In genomic region chrX:15820106-15821073, GRCh38 we compare ENCODE assay signal across 14 cellular contexts. TPM values are rescaled to one million over a fixed set of nuclear protein-coding genes. Genes with fewer than 3 reads are reported as not detected.
A peak's percentile ranks its signal among the peaks of the same experiment; 100 is the strongest.
DNase-seq lines count a peak whose midpoint lies in the region; ATAC-seq and TF ChIP-seq lines count a peak whose summit lies in the region.
"Had no signal": no experiment of that assay in that cellular context is flagged by ENCODE, and none has a peak within 500 bp of the region (broad histone marks: within the 10 kb centered on the region; RNA-seq: fewer than 3 reads in every experiment).

No MANE protein-coding gene starts in this region.

- ATAC-seq in activated CD4-positive, alpha-beta T cell treated with anti-CD3 and anti-CD28 coated beads for 36 hours = peak; percentile 70
- no peak for ATAC-seq in GM23338
- peak; percentile 68 for ATAC-seq in activated T-helper 17 cell treated with anti-CD3 and anti-CD28 coated beads, Interleukin-2, amount 50 U/mL, for 72 hours (replicated peaks)
- no peak for ATAC-seq in natural killer cell
- ATAC-seq: A549; heart right ventricle; stimulated activated memory B cell treated with anti-CD40 and anti-IgM and Interleukin-4, amounts not matched to agents 10 μg/mL and 1 μg/mL and 100 μg/mL, for 72 hours had no signal

- H3K4me3 Mint-ChIP-seq in activated CD4-positive, alpha-beta T cell treated with anti-CD3 and anti-CD28 coated beads for 36 hours = no peak overlapping the region
- H3K4me3 Mint-ChIP-seq in GM23338 = no peak overlapping the region
- peak overlapping the region; percentile 9 for H3K4me3 Mint-ChIP-seq in activated T-helper 17 cell treated with anti-CD3 and anti-CD28 coated beads, Interleukin-2, amount 50 U/mL, for 72 hours
- no peak overlapping the region for H3K4me3 Mint-ChIP-seq in natural killer cell
- H3K4me3 Mint-ChIP-seq: brain; stimulated activated memory B cell treated with anti-CD40 and anti-IgM and Interleukin-4, amounts not matched to agents 10 μg/mL and 1 μg/mL and 100 μg/mL, for 72 hours had no signal

- no peaks in the 10 kb centered on the region for H3K9me3 Mint-ChIP-seq in activated CD4-positive, alpha-beta T cell treated with anti-CD3 and anti-CD28 coated beads for 36 hours (ENCODE audit: low read depth)
- H3K9me3 Mint-ChIP-seq in GM23338 (no peaks in the 10 kb centered on the region), natural killer cell (no peaks in the 10 kb centered on the region)
- H3K9me3 Mint-ChIP-seq in activated T-helper 17 cell treated with anti-CD3 and anti-CD28 coated beads, Interleukin-2, amount 50 U/mL, for 72 hours = no peaks in the 10 kb centered on the region
- H3K9me3 Mint-ChIP-seq: brain; stimulated activated memory B cell treated with anti-CD40 and anti-IgM and Interleukin-4, amounts not matched to agents 10 μg/mL and 1 μg/mL and 100 μg/mL, for 72 hours had no signal

- TF ChIP-seq CTCF in GM23338 (conservative IDR thresholded peaks at IDR 0.05; ENCODE audit: low read depth in 2 of 2) (no peak), natural killer cell (IDR thresholded peaks at IDR 0.05) (no peak)

- DNase-seq in activated CD4-positive, alpha-beta T cell treated with anti-CD3 and anti-CD28 coated beads for 36 hours = peak; percentile 33
- DNase-seq in activated CD4-positive, alpha-beta T cell treated with anti-CD3 and anti-CD28 coated beads, Interleukin-2, amount 50 U/mL, for 4 hours = no peak
- DNase-seq in GM23338 (ENCODE audit: low spot score) (no peak), natural killer cell (no peak), NCI-H1694 treated with DMSO at 0.1 percent for 48 hours (lab: John Stamatoyannopoulos, UW) (no peak), SKM-1 (lab: John Stamatoyannopoulos, UW; ENCODE audit: unreplicated experiment) (no peak), NCI-H2196 (lab: John Stamatoyannopoulos, UW; ENCODE audit: unreplicated experiment) (no peak)
- DNase-seq: heart right ventricle, midbrain had no signal

- no peak overlapping the region for H3K4me3 ChIP-seq in GM23338
- H3K4me3 ChIP-seq: A549, heart right ventricle, skin epidermis had no signal

- no peaks in the 10 kb centered on the region for H3F3A ChIP-seq in GM23338 (replicated peaks; ENCODE audit: low read depth)

- CTCF ChIA-PET in activated CD4-positive, alpha-beta T cell treated with anti-CD3 and anti-CD28 coated beads for 36 hours (lab: Charles Lee) = no interaction called here

- peak overlapping the region; percentile 58 for H3K27ac Mint-ChIP-seq in activated CD4-positive, alpha-beta T cell treated with anti-CD3 and anti-CD28 coated beads for 36 hours
- H3K27ac Mint-ChIP-seq in GM23338 (peak overlapping the region; percentile 71), natural killer cell (peak overlapping the region; percentile 2 to 41)
- H3K27ac Mint-ChIP-seq in activated T-helper 17 cell treated with anti-CD3 and anti-CD28 coated beads, Interleukin-2, amount 50 U/mL, for 72 hours = peak overlapping the region; percentile 29
- H3K27ac Mint-ChIP-seq: stimulated activated memory B cell treated with anti-CD40 and anti-IgM and Interleukin-4, amounts not matched to agents 10 μg/mL and 1 μg/mL and 100 μg/mL, for 72 hours had no signal

- peaks cover 36% of the 10 kb centered on the region for H3K36me3 Mint-ChIP-seq in activated CD4-positive, alpha-beta T cell treated with anti-CD3 and anti-CD28 coated beads for 36 hours (ENCODE audit: low read depth)
- H3K36me3 Mint-ChIP-seq in GM23338 (ENCODE audit: low read depth) = peaks cover 45% of the 10 kb centered on the region
- H3K36me3 Mint-ChIP-seq in activated T-helper 17 cell treated with anti-CD3 and anti-CD28 coated beads, Interleukin-2, amount 50 U/mL, for 72 hours (ENCODE audit: low read depth) = peaks cover 76% of the 10 kb centered on the region
- H3K36me3 Mint-ChIP-seq in natural killer cell = peaks cover 10% of the 10 kb centered on the region

- H3K9me2 ChIP-seq in GM23338 (ENCODE audit: insufficient read depth) = no peaks in the 10 kb centered on the region

- intact Hi-C loops in activated CD4-positive, alpha-beta T cell treated with anti-CD3 and anti-CD28 coated beads for 36 hours (cut with DNase I, micrococcal nuclease) = loop anchor here in 1 of 2 experiments (1.0 kb wide), 1 partner anchor 35 kb away; no protein-coding TSS in a partner anchor
- intact Hi-C loops in natural killer cell (cut with micrococcal nuclease) = no loop called here

- no peaks in the 10 kb centered on the region for H3K27me3 Mint-ChIP-seq in activated CD4-positive, alpha-beta T cell treated with anti-CD3 and anti-CD28 coated beads for 36 hours
- H3K27me3 Mint-ChIP-seq in GM23338 (ENCODE audit: insufficient read depth, low read depth, poor library complexity) (peaks cover 2% of the 10 kb centered on the region), natural killer cell (ENCODE audit: low read depth in 2 of 2) (no peaks in the 10 kb centered on the region)
- no peaks in the 10 kb centered on the region for H3K27me3 Mint-ChIP-seq in activated T-helper 17 cell treated with anti-CD3 and anti-CD28 coated beads, Interleukin-2, amount 50 U/mL, for 72 hours
- H3K27me3 Mint-ChIP-seq: stimulated activated memory B cell treated with anti-CD40 and anti-IgM and Interleukin-4, amounts not matched to agents 10 μg/mL and 1 μg/mL and 100 μg/mL, for 72 hours had no signal

- H4K20me1 ChIP-seq in GM23338 (replicated peaks; ENCODE audit: insufficient read depth) = no peaks in the 10 kb centered on the region

- H3K4me2 ChIP-seq in GM23338 = no peak overlapping the region
- H3K4me2 ChIP-seq: A549 had no signal

- POLR2A ChIA-PET in activated CD4-positive, alpha-beta T cell treated with anti-CD3 and anti-CD28 coated beads for 36 hours (lab: Charles Lee) = no interaction called here

- no peaks in the 10 kb centered on the region for H3K27me3 ChIP-seq in GM23338 (ENCODE audit: insufficient read depth)
- H3K27me3 ChIP-seq: heart right ventricle had no signal

- no peak overlapping the region for H2AFZ ChIP-seq in GM23338

- peaks cover 12% of the 10 kb centered on the region for H3K4me1 ChIP-seq in GM23338 (ENCODE audit: insufficient read depth)
- H3K4me1 ChIP-seq: A549 had no signal

- no peaks in the 10 kb centered on the region for H3K79me2 ChIP-seq in GM23338 (replicated peaks; ENCODE audit: insufficient read depth)

- peaks cover 7% of the 10 kb centered on the region; the same call in 1 of the 2 replicates for H3K36me3 ChIP-seq in GM23338 (ENCODE audit: insufficient read depth)

- H3K4me1 Mint-ChIP-seq in activated CD4-positive, alpha-beta T cell treated with anti-CD3 and anti-CD28 coated beads for 36 hours = peaks cover 31% of the 10 kb centered on the region
- peaks cover 23% of the 10 kb centered on the region for H3K4me1 Mint-ChIP-seq in GM23338
- H3K4me1 Mint-ChIP-seq in activated T-helper 17 cell treated with anti-CD3 and anti-CD28 coated beads, Interleukin-2, amount 50 U/mL, for 72 hours = peaks cover 18% of the 10 kb centered on the region
- peaks cover 15 to 20% of the 10 kb centered on the region in 2 donors for H3K4me1 Mint-ChIP-seq in natural killer cell
- H3K4me1 Mint-ChIP-seq: brain; stimulated activated memory B cell treated with anti-CD40 and anti-IgM and Interleukin-4, amounts not matched to agents 10 μg/mL and 1 μg/mL and 100 μg/mL, for 72 hours had no signal

- no peak overlapping the region for H3K27ac ChIP-seq in GM23338 (ENCODE audit: low read depth)
- H3K27ac ChIP-seq: A549, heart right ventricle, skin epidermis had no signal

TF ChIP-seq in GM23338, 12 proteins besides CTCF, POLR2A, EP300 and RAD21 (continues in another document):
- TF ChIP-seq NANOG (IDR thresholded peaks at IDR 0.05; ENCODE audit: borderline replicate concordance) (no peak), EZH2 (IDR thresholded peaks at IDR 0.05; ENCODE audit: low read depth, unreplicated experiment) (no peak), STAT1 (IDR thresholded peaks at IDR 0.05; ENCODE audit: unreplicated experiment) (no peak), REST (IDR thresholded peaks at IDR 0.05; ENCODE audit: unreplicated experiment) (no peak), ZNF114 (CRISPR knock-in tag; IDR thresholded peaks at IDR 0.05) (no peak), JUNB (IDR thresholded peaks at IDR 0.05; ENCODE audit: unreplicated experiment) (no peak), ZNF331 (CRISPR knock-in tag; IDR thresholded peaks at IDR 0.05; ENCODE audit: low read depth) (no peak)

RNA-seq across cellular contexts. Expression of gene ZRSR2, which starts 30.1 kb away (rescaled TPM):
- total RNA-seq in activated CD4-positive, alpha-beta T cell treated with anti-CD3 and anti-CD28 coated beads for 36 hours = 10 to 100 TPM; 12.4 TPM
- 5.2 and 7.7 TPM in 2 replicates for total RNA-seq in GM23338 (2014; rRNA removed; shearing (Covaris generic))
- 40.9 and 45.1 TPM in 2 replicates for polyA plus RNA-seq in GM23338 (2016; fragmentation: Nextera tagmentation; extraction: Ambion mirVana)
- 10 to 100 TPM; 10.0 to 11.6 TPM for total RNA-seq in activated T-helper 17 cell treated with anti-CD3 and anti-CD28 coated beads, Interleukin-2, amount 50 U/mL, for 72 hours
- 10 to 100 TPM; 21.7 to 44.2 (median 28.2) TPM for total RNA-seq in natural killer cell

RNA-seq across cellular contexts. Expression of gene AP1S2, which starts 34.2 kb away (rescaled TPM):
- 10 to 100 TPM; 22.3 to 24.5 TPM for total RNA-seq in activated CD4-positive, alpha-beta T cell treated with anti-CD3 and anti-CD28 coated beads for 36 hours
- 251 and 380 TPM in 2 replicates for total RNA-seq in GM23338 (2014; rRNA removed; shearing (Covaris generic))
- 138 and 160 TPM in 2 replicates for polyA plus RNA-seq in GM23338 (2016; fragmentation: Nextera tagmentation; extraction: Ambion mirVana)
- 10 to 100 TPM; 20.6 to 25.2 TPM for total RNA-seq in activated T-helper 17 cell treated with anti-CD3 and anti-CD28 coated beads, Interleukin-2, amount 50 U/mL, for 72 hours
- total RNA-seq in natural killer cell = 10 to 100 TPM; 21.0 to 30.8 (median 25.9) TPM

Comparison
In these comparisons a context has a peak if more than half of its experiments do, and no peak if none do; other contexts are left out.
1. ATAC-seq: peak in activated CD4-positive, alpha-beta T cell treated with anti-CD3 and anti-CD28 coated beads for 36 hours (single experiment) and activated T-helper 17 cell treated with anti-CD3 and anti-CD28 coated beads, Interleukin-2, amount 50 U/mL, for 72 hours (single experiment); none in GM23338 (single experiment) and natural killer cell (0 of 3).
2. Peak in every context shown above with its lines, with median percentiles within 50 percentile points of each other: H3K27ac Mint-ChIP-seq.